Comparison of ENCODE assay signal across 26 cellular contexts in genomic region chr6:107646776-107647438, GRCh38.
DNase-seq lines count a peak whose midpoint lies in the region; ATAC-seq, FAIRE-seq and TF ChIP-seq lines count a peak whose summit lies in the region.
"Had no signal": no experiment of that assay in that cellular context is flagged by ENCODE, and none has a peak within 500 bp of the region (broad histone marks: within the 10 kb centered on the region; RNA-seq: fewer than 3 reads in every experiment).

No MANE protein-coding gene starts in this region.

- no peak for DNase-seq in heart left ventricle
- DNase-seq in Right ventricle myocardium superior = no peak
- no peak for DNase-seq in K562 (ENCODE audit: extremely low read depth in 1 of 4, low spot score in 3 of 4)
- DNase-seq in vagina (ENCODE audit: extremely low spot score in 2 of 2) = peak in 1 of 2 donors; percentile 76
- DNase-seq in activated CD4-positive, CD25-positive, alpha-beta regulatory T cell treated with anti-CD3 and anti-CD28 coated beads, Interleukin-2, amount 50 U/mL, for 72 hours = no peak
- DNase-seq in activated CD8-positive, alpha-beta memory T cell treated with anti-CD3 and anti-CD28 coated beads for 24 hours = no peak
- DNase-seq: CD8-positive, alpha-beta memory T cell; DMS 273 treated with DMSO at 0.1 percent for 48 hours; DMS79; EL; GDM1; HCEC 1CT; Karpas-422; NCI-H1092; NCI-H1417 treated with DMSO at 0.1 percent for 48 hours; NCI-H1694 treated with DMSO at 0.1 percent for 48 hours; NCI-H2081; NCI-H2227 treated with DMSO at 0.1 percent for 48 hours; NCI-H69; Peyer's patch; SIG-M5 had no signal

- CTCF ChIA-PET in K562 (lab: Yijun Ruan, JAX; ENCODE audit: low intra/inter-chr PET ratio) = no interaction called here

- 77 to 89% (median 82%) methylated on average over 2 of the region's 2 CpGs for WGBS in heart left ventricle, 4 donors
- 0% methylated on average over 2 of the region's 2 CpGs for WGBS in K562 (ENCODE audit: insufficient coverage, low coverage, missing lambda C conversion rate)

- H3K4me1 ChIP-seq in heart left ventricle = peaks cover 3 to 42% (median 25%) of the 10 kb centered on the region in 12 donors
- no peaks in the 10 kb centered on the region for H3K4me1 ChIP-seq in K562 (replicated peaks in 1 of 2; ENCODE audit: control insufficient read depth in 2 of 2, insufficient read depth in 2 of 2, low read length in 2 of 2)
- peaks cover 39% of the 10 kb centered on the region in 2 experiments for H3K4me1 ChIP-seq in neutrophil (ENCODE audit: control insufficient read depth in 1 of 2, insufficient read depth in 1 of 2, low read depth in 1 of 2, low read length in 1 of 2)
- H3K4me1 ChIP-seq in vagina = peaks cover 35% of the 10 kb centered on the region

- TF ChIP-seq CTCF in heart left ventricle (IDR thresholded peaks at IDR 0.05) = no peak
- TF ChIP-seq CTCF in K562 (IDR thresholded peaks at IDR 0.05 in 2 of 3, conservative IDR thresholded peaks at IDR 0.05 in 1 of 3; ENCODE audit: insufficient read depth in 2 of 3, low read depth in 1 of 3, low read length in 3 of 3) = no peak
- no peak for TF ChIP-seq CTCF in neutrophil (IDR thresholded peaks at IDR 0.05)
- no peak for TF ChIP-seq CTCF in vagina (IDR thresholded peaks at IDR 0.05)

- in situ Hi-C loops in K562 (cut with MboI) = no loop called here

- TF ChIP-seq POLR2A in heart left ventricle (IDR thresholded peaks at IDR 0.05) = no peak
- no peak for TF ChIP-seq POLR2A in K562 (conservative IDR thresholded peaks at IDR 0.05)
- no peak for TF ChIP-seq POLR2A in vagina (IDR thresholded peaks at IDR 0.05)

- H3K9me3 ChIP-seq in heart left ventricle = peaks cover 0 to 5% (median 0%) of the 10 kb centered on the region in 12 donors
- H3K9me3 ChIP-seq in K562 (replicated peaks; ENCODE audit: control insufficient read depth, insufficient read depth, low read depth, low read length) = no peaks in the 10 kb centered on the region; the same call in 1 of the 2 replicates
- H3K9me3 ChIP-seq in neutrophil = no peaks in the 10 kb centered on the region
- no peaks in the 10 kb centered on the region for H3K9me3 ChIP-seq in vagina
- H3K9me3 ChIP-seq: Peyer's patch had no signal

- no peaks in the 10 kb centered on the region for H3K27me3 ChIP-seq in heart left ventricle
- peaks cover 8 to 16% of the 10 kb centered on the region in 2 experiments; a peak in 4 of 5 replicates for H3K27me3 ChIP-seq in K562 (ENCODE audit: control insufficient read depth in 2 of 2, insufficient read depth in 2 of 2, low read length in 2 of 2)
- no peaks in the 10 kb centered on the region for H3K27me3 ChIP-seq in neutrophil
- H3K27me3 ChIP-seq in vagina = no peaks in the 10 kb centered on the region
- H3K27me3 ChIP-seq: Peyer's patch had no signal

- H3K9ac ChIP-seq in K562 (ENCODE audit: insufficient read depth in 1 of 2, low read depth in 2 of 2, low read length in 2 of 2) = no peak overlapping the region

- H2AFZ ChIP-seq in K562 (ENCODE audit: low read depth, low read length) = no peak overlapping the region

- TF ChIP-seq EP300 in K562 (IDR thresholded peaks at IDR 0.05; ENCODE audit: low read length) = no peak

- H3K4me3 ChIP-seq in heart left ventricle (no peak overlapping the region), K562 (no peak overlapping the region), neutrophil (ENCODE audit: low read depth in 1 of 2, low read length in 1 of 2) (no peak overlapping the region), vagina (no peak overlapping the region)
- H3K4me3 ChIP-seq: GM12878, Peyer's patch had no signal

- POLR2A ChIA-PET in K562 (lab: Yijun Ruan, JAX) = interaction anchor here (0.6 kb wide), 1 partner anchor 494 kb away, joined by 3 read pairs; no protein-coding TSS in a partner anchor

- no peak for TF ChIP-seq RAD21 in K562 (CRISPR knock-in tag; conservative IDR thresholded peaks at IDR 0.05 in 1 of 2, IDR thresholded peaks at IDR 0.05 in 1 of 2)

- no peaks in the 10 kb centered on the region for H3K79me2 ChIP-seq in K562 (ENCODE audit: control insufficient read depth, insufficient read depth, low read length)

- FAIRE-seq in K562 (lab: Jason Lieb, UNC) = no peak
- FAIRE-seq: GM12878, H1 had no signal

- H3K9me1 ChIP-seq in K562 (ENCODE audit: control insufficient read depth, insufficient read depth, low read length) = no peaks in the 10 kb centered on the region

- H4K20me1 ChIP-seq in K562 (replicated peaks; ENCODE audit: control insufficient read depth, insufficient read depth, low read length) = no peaks in the 10 kb centered on the region

- ATAC-seq in heart left ventricle (no peak), Right ventricle myocardium superior (ENCODE audit: poor library complexity) (no peak), K562 (no peak)
- ATAC-seq: GM12878 had no signal

- intact Hi-C loops in heart left ventricle (cut with DNase I) (loop anchor here in 1 of 10 donors (5.0 kb wide), 1 partner anchor 40 kb away; no protein-coding TSS in a partner anchor), Right ventricle myocardium superior (cut with DNase I) (no loop called here), K562 (cut with micrococcal nuclease) (no loop called here), vagina (cut with DNase I) (no loop called here)

- no TSS peak for BruUV-seq in K562 (replicated peaks; lab: Mats Ljungman, UMichigan)

- peak overlapping the region in 7 of 12 donors; percentile 14 to 63 (median 35) for H3K27ac ChIP-seq in heart left ventricle
- no peak overlapping the region for H3K27ac ChIP-seq in K562 (ENCODE audit: extremely low read depth, low read depth, low read length)
- peak overlapping the region; percentile 57 for H3K27ac ChIP-seq in neutrophil
- peak overlapping the region; percentile 52 for H3K27ac ChIP-seq in vagina
- H3K27ac ChIP-seq: 22Rv1, HL-60, Peyer's patch had no signal

- H3K36me3 ChIP-seq in heart left ventricle (no peaks in the 10 kb centered on the region), K562 (ENCODE audit: control insufficient read depth, insufficient read depth, low read length) (no peaks in the 10 kb centered on the region), neutrophil (no peaks in the 10 kb centered on the region), vagina (no peaks in the 10 kb centered on the region)
- H3K36me3 ChIP-seq: Peyer's patch had no signal

- H3K4me2 ChIP-seq in K562 (ENCODE audit: insufficient read depth, low read length) = no peak overlapping the region

TF ChIP-seq in K562, 482 proteins besides CTCF, POLR2A, EP300 and RAD21:
- TF ChIP-seq RBM25 (IDR thresholded peaks at IDR 0.05; ENCODE audit: low read depth, low read length, severe bottlenecking) (peak; percentile 81), HNRNPL (IDR thresholded peaks at IDR 0.05; ENCODE audit: low read depth, low read length) (no peak), TFE3 (CRISPR knock-in tag; IDR thresholded peaks at IDR 0.05) (no peak)
